ENCODE assay signal across 15 cellular contexts in the genomic region with DNA sequence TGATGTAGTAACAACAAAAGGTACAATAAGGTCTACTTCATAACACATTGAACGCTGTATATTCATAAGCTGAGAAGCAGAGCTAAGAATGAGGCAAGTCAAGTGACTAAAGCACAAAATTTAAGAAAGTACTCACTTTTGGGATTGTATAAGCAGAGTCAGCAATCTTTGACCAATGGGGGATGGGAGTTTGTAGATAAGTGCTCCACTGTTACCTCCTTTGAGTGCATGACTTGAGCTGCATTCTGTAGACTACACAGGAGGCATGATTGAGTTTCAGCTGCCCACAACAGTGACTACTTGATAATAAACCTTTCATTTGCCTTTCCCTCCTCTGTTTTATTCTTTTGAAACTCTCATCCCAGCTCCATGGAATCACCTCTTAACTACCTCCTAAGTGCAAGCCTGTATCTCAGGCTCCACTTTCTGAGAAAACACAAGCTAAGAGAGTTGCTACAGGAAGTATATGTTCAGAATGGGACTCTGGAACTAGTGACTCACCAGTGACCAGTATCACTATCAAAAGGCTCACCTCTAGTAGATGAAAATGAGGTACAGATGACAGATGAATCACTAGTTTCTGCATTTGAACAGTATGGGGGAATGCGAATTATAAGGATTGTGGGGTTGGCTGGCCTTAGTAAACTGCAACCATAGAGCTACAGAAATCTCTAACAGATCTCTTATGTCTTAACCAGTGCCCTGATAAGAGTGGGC. TPM values are rescaled to one million over a fixed set of nuclear protein-coding genes. Genes with fewer than 3 reads are reported as not detected.
A peak's percentile ranks its signal among the peaks of the same experiment; 100 is the strongest.
DNase-seq lines count a peak whose midpoint lies in the region; ATAC-seq and TF ChIP-seq lines count a peak whose summit lies in the region.
"Had no signal": no experiment of that assay in that cellular context is flagged by ENCODE, and none has a peak within 500 bp of the region (broad histone marks: within the 10 kb centered on the region; RNA-seq: fewer than 3 reads in every experiment).

No MANE protein-coding gene starts in this region.

- no peaks in the 10 kb centered on the region for H3K9me3 ChIP-seq in transverse colon
- H3K9me3 ChIP-seq: thoracic aorta had no signal

- WGBS in transverse colon (ENCODE audit: low coverage in 1 of 2), 2 donors: 79 to 86% methylated on average over 2 of the region's 2 CpGs

- TF ChIP-seq CTCF in foreskin keratinocyte (conservative IDR thresholded peaks at IDR 0.05): no peak
- no peak for TF ChIP-seq CTCF in transverse colon (IDR thresholded peaks at IDR 0.05)

- DNase-seq in foreskin keratinocyte (peak; percentile 61 to 86), COLO829 (ENCODE audit: low spot score) (no peak), SKM-1 treated with dmso at 0.1 percent for 144 hours (lab: John Stamatoyannopoulos, UW; ENCODE audit: unreplicated experiment) (no peak), transverse colon (no peak), H4 (ENCODE audit: low spot score) (no peak)
- DNase-seq: Calu3, cortex of kidney, SHP77 treated with DMSO at 0.1 percent for 48 hours had no signal

- peak; percentile 58 for ATAC-seq in GM18519 (IDR thresholded peaks at IDR 0.05; ENCODE audit: low FRiP score, unreplicated experiment)
- ATAC-seq in GM21619 (IDR thresholded peaks at IDR 0.05; ENCODE audit: unreplicated experiment): peak; percentile 89
- ATAC-seq in HG03565 (IDR thresholded peaks at IDR 0.05; ENCODE audit: unreplicated experiment): peak; percentile 49
- ATAC-seq in foreskin keratinocyte: peak; percentile 98

- no peak overlapping the region for H3K4me3 ChIP-seq in transverse colon
- H3K4me3 ChIP-seq: thoracic aorta had no signal

- TF ChIP-seq EP300 in transverse colon (IDR thresholded peaks at IDR 0.05; ENCODE audit: low read depth): no peak

- no peaks in the 10 kb centered on the region for H3K27me3 ChIP-seq in foreskin keratinocyte
- no peaks in the 10 kb centered on the region for H3K27me3 ChIP-seq in transverse colon

- H3K36me3 ChIP-seq in transverse colon: no peaks in the 10 kb centered on the region
- H3K36me3 ChIP-seq: thoracic aorta had no signal

- peak overlapping the region; percentile 58 for H3K27ac ChIP-seq in foreskin keratinocyte
- no peak overlapping the region for H3K27ac ChIP-seq in transverse colon
- H3K27ac ChIP-seq: thoracic aorta had no signal

- peaks cover 3% of the 10 kb centered on the region for H3K4me1 ChIP-seq in foreskin keratinocyte
- no peaks in the 10 kb centered on the region for H3K4me1 ChIP-seq in transverse colon

- in situ Hi-C loops in transverse colon (cut with MboI; ENCODE audit: low pct_ligation_motif_present in 1 of 4, low pct_unique_long_range_greater_than_20kb in 1 of 4, low sequenced_read_pairs in 3 of 4): no loop called here

- no peak for TF ChIP-seq POLR2A in transverse colon (IDR thresholded peaks at IDR 0.05)

- intact Hi-C loops in transverse colon (cut with DNase I; ENCODE audit: low total_unique reads): no loop called here

RNA-seq across cellular contexts. Expression of a gene that starts 49.2 kb away (rescaled TPM):
- total RNA-seq in foreskin keratinocyte (not detected in 2 replicates), transverse colon (not detected)
- polyA plus RNA-seq in foreskin keratinocyte: not detected in 2 replicates
- total RNA-seq in H4 (2014; rRNA removed; shearing (Covaris generic)): not detected in 2 replicates
- total RNA-seq: Calu3, glomerular endothelial cell, LHCN-M2, mesenteric fat pad, thoracic aorta had no signal

Comparison
In these comparisons a context has a peak if more than half of its experiments do, and no peak if none do; other contexts are left out.
1. DNase-seq: peak in foreskin keratinocyte (2 of 2); none in COLO829 (single experiment), SKM-1 treated with dmso at 0.1 percent for 144 hours (single experiment), transverse colon (single experiment) and H4 (single experiment).
2. Peak in every context shown above with its lines, with median percentiles within 50 percentile points of each other: ATAC-seq.